In the genomic region with DNA sequence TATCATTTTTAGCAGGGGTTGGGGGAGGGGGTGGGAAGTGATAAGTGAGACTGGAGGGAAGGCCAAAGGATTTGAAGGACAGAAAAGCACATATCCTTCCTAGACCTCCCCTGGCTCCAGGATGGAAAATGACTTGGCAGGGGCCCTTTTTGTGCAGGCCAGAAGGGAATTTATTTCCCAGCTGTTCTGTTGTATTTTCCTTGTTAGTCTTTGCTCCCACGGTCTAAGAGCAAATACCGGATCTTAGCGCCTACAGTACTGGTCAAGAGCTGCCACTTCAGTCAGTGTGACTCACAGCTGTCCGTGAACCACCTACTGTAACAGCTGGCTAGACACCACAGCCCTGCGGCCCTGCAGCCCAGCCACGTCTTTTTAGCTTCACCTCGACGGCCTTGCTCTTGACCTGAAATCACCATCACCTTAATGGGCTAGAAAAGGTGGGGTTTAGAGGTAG, we compare ENCODE assay signal across 1 cellular context.
TF ChIP-seq lines count a peak whose summit lies in the region.

No MANE protein-coding gene starts in this region.

TF ChIP-seq in HepG2, 621 proteins besides CTCF, POLR2A, EP300 and RAD21 (continues in another document):
- TF ChIP-seq ZNF263 (CRISPR knock-in tag; IDR thresholded peaks at IDR 0.05) = no peak
- no peak for TF ChIP-seq ARNTL (CRISPR knock-in tag; IDR thresholded peaks at IDR 0.05)
- TF ChIP-seq ZFP36L2 (CRISPR knock-in tag; IDR thresholded peaks at IDR 0.05) = no peak
- no peak for TF ChIP-seq TOE1 (CRISPR knock-in tag; IDR thresholded peaks at IDR 0.05)
- TF ChIP-seq, protein P1, sequence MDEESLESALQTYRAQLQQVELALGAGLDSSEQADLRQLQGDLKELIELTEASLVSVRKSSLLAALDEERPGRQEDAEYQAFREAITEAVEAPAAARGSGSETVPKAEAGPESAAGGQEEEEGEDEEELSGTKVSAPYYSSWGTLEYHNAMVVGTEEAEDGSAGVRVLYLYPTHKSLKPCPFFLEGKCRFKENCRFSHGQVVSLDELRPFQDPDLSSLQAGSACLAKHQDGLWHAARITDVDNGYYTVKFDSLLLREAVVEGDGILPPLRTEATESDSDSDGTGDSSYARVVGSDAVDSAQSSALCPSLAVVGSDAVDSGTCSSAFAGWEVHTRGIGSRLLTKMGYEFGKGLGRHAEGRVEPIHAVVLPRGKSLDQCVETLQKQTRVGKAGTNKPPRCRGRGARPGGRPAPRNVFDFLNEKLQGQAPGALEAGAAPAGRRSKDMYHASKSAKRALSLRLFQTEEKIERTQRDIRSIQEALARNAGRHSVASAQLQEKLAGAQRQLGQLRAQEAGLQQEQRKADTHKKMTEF (CRISPR knock-in tag; IDR thresholded peaks at IDR 0.05) = peak; percentile 69; the same call in 1 of the 2 replicates
- TF ChIP-seq FOXA3 (CRISPR knock-in tag; IDR thresholded peaks at IDR 0.05) = peak; percentile 78
- TF ChIP-seq ZNF337 (CRISPR knock-in tag; IDR thresholded peaks at IDR 0.05; ENCODE audit: borderline replicate concordance, low read depth) = peak; percentile 83; the same call in 1 of the 2 replicates
- TF ChIP-seq, protein P2, sequence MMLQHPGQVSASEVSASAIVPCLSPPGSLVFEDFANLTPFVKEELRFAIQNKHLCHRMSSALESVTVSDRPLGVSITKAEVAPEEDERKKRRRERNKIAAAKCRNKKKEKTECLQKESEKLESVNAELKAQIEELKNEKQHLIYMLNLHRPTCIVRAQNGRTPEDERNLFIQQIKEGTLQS (CRISPR knock-in tag; IDR thresholded peaks at IDR 0.05) = peak; percentile 65
- TF ChIP-seq, protein P3, sequence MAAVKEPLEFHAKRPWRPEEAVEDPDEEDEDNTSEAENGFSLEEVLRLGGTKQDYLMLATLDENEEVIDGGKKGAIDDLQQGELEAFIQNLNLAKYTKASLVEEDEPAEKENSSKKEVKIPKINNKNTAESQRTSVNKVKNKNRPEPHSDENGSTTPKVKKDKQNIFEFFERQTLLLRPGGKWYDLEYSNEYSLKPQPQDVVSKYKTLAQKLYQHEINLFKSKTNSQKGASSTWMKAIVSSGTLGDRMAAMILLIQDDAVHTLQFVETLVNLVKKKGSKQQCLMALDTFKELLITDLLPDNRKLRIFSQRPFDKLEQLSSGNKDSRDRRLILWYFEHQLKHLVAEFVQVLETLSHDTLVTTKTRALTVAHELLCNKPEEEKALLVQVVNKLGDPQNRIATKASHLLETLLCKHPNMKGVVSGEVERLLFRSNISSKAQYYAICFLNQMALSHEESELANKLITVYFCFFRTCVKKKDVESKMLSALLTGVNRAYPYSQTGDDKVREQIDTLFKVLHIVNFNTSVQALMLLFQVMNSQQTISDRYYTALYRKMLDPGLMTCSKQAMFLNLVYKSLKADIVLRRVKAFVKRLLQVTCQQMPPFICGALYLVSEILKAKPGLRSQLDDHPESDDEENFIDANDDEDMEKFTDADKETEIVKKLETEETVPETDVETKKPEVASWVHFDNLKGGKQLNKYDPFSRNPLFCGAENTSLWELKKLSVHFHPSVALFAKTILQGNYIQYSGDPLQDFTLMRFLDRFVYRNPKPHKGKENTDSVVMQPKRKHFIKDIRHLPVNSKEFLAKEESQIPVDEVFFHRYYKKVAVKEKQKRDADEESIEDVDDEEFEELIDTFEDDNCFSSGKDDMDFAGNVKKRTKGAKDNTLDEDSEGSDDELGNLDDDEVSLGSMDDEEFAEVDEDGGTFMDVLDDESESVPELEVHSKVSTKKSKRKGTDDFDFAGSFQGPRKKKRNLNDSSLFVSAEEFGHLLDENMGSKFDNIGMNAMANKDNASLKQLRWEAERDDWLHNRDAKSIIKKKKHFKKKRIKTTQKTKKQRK (IDR thresholded peaks at IDR 0.05; ENCODE audit: low read length) = no peak
- TF ChIP-seq FOSL2 (CRISPR knock-in tag; IDR thresholded peaks at IDR 0.05) = peak; percentile 97
- peak; percentile 30; the same call in 1 of the 2 replicates for TF ChIP-seq GABPB1 (CRISPR knock-in tag; IDR thresholded peaks at IDR 0.05)
- 0 out of 2 replicates have a peak, but pooled peaks have one; percentile 54 for TF ChIP-seq KMT2B (CRISPR knock-in tag; IDR thresholded peaks at IDR 0.05)
- peak; percentile 61; the same call in 1 of the 2 replicates for TF ChIP-seq ZSCAN31 (CRISPR knock-in tag; IDR thresholded peaks at IDR 0.05; ENCODE audit: low read depth)
- TF ChIP-seq KLF16 (CRISPR knock-in tag; IDR thresholded peaks at IDR 0.05) = 0 out of 4 replicates have a peak, but pooled peaks of 1 of the 2 experiments have one; percentile 33
- TF ChIP-seq, protein P4, sequence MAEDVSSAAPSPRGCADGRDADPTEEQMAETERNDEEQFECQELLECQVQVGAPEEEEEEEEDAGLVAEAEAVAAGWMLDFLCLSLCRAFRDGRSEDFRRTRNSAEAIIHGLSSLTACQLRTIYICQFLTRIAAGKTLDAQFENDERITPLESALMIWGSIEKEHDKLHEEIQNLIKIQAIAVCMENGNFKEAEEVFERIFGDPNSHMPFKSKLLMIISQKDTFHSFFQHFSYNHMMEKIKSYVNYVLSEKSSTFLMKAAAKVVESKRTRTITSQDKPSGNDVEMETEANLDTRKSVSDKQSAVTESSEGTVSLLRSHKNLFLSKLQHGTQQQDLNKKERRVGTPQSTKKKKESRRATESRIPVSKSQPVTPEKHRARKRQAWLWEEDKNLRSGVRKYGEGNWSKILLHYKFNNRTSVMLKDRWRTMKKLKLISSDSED (CRISPR knock-in tag; IDR thresholded peaks at IDR 0.05) = no peak
- TF ChIP-seq, protein P5, sequence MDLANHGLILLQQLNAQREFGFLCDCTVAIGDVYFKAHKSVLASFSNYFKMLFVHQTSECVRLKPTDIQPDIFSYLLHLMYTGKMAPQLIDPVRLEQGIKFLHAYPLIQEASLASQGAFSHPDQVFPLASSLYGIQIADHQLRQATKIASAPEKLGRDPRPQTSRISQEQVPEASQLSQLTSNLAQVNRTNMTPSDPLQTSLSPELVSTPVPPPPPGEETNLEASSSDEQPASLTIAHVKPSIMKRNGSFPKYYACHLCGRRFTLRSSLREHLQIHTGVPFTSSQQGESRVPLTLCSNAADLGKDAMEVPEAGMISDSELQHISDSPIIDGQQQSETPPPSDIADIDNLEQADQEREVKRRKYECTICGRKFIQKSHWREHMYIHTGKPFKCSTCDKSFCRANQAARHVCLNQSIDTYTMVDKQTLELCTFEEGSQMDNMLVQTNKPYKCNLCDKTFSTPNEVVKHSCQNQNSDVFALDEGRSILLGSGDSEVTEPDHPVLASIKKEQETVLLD (CRISPR knock-in tag; IDR thresholded peaks at IDR 0.05; ENCODE audit: low read depth) = peak; percentile 61
- TF ChIP-seq, protein P6, sequence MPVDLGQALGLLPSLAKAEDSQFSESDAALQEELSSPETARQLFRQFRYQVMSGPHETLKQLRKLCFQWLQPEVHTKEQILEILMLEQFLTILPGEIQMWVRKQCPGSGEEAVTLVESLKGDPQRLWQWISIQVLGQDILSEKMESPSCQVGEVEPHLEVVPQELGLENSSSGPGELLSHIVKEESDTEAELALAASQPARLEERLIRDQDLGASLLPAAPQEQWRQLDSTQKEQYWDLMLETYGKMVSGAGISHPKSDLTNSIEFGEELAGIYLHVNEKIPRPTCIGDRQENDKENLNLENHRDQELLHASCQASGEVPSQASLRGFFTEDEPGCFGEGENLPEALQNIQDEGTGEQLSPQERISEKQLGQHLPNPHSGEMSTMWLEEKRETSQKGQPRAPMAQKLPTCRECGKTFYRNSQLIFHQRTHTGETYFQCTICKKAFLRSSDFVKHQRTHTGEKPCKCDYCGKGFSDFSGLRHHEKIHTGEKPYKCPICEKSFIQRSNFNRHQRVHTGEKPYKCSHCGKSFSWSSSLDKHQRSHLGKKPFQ (CRISPR knock-in tag; IDR thresholded peaks at IDR 0.05; ENCODE audit: insufficient replicate concordance) = peak; percentile 58
- TF ChIP-seq ZNF7 (CRISPR knock-in tag; IDR thresholded peaks at IDR 0.05) = no peak
- TF ChIP-seq MEIS1 (CRISPR knock-in tag; IDR thresholded peaks at IDR 0.05; ENCODE audit: borderline replicate concordance) = peak; percentile 32; the same call in 1 of the 2 replicates
- TF ChIP-seq ZNF878 (CRISPR knock-in tag; IDR thresholded peaks at IDR 0.05) = no peak
- TF ChIP-seq, protein P7, sequence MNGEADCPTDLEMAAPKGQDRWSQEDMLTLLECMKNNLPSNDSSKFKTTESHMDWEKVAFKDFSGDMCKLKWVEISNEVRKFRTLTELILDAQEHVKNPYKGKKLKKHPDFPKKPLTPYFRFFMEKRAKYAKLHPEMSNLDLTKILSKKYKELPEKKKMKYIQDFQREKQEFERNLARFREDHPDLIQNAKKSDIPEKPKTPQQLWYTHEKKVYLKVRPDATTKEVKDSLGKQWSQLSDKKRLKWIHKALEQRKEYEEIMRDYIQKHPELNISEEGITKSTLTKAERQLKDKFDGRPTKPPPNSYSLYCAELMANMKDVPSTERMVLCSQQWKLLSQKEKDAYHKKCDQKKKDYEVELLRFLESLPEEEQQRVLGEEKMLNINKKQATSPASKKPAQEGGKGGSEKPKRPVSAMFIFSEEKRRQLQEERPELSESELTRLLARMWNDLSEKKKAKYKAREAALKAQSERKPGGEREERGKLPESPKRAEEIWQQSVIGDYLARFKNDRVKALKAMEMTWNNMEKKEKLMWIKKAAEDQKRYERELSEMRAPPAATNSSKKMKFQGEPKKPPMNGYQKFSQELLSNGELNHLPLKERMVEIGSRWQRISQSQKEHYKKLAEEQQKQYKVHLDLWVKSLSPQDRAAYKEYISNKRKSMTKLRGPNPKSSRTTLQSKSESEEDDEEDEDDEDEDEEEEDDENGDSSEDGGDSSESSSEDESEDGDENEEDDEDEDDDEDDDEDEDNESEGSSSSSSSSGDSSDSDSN (CRISPR knock-in tag; IDR thresholded peaks at IDR 0.05) = peak; percentile 66
- TF ChIP-seq SKI (IDR thresholded peaks at IDR 0.05; ENCODE audit: partially characterized antibody) = peak; percentile 93
- peak; percentile 49; the same call in 1 of the 2 replicates for TF ChIP-seq HNF4G (IDR thresholded peaks at IDR 0.05; ENCODE audit: borderline replicate concordance, low read depth, low read length)
- peak; percentile 62; the same call in 1 of the 2 replicates for TF ChIP-seq HNF4G (CRISPR knock-in tag; IDR thresholded peaks at IDR 0.05; ENCODE audit: borderline replicate concordance, low read depth)
- TF ChIP-seq, protein P8, sequence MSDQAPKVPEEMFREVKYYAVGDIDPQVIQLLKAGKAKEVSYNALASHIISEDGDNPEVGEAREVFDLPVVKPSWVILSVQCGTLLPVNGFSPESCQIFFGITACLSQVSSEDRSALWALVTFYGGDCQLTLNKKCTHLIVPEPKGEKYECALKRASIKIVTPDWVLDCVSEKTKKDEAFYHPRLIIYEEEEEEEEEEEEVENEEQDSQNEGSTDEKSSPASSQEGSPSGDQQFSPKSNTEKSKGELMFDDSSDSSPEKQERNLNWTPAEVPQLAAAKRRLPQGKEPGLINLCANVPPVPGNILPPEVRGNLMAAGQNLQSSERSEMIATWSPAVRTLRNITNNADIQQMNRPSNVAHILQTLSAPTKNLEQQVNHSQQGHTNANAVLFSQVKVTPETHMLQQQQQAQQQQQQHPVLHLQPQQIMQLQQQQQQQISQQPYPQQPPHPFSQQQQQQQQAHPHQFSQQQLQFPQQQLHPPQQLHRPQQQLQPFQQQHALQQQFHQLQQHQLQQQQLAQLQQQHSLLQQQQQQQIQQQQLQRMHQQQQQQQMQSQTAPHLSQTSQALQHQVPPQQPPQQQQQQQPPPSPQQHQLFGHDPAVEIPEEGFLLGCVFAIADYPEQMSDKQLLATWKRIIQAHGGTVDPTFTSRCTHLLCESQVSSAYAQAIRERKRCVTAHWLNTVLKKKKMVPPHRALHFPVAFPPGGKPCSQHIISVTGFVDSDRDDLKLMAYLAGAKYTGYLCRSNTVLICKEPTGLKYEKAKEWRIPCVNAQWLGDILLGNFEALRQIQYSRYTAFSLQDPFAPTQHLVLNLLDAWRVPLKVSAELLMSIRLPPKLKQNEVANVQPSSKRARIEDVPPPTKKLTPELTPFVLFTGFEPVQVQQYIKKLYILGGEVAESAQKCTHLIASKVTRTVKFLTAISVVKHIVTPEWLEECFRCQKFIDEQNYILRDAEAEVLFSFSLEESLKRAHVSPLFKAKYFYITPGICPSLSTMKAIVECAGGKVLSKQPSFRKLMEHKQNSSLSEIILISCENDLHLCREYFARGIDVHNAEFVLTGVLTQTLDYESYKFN (CRISPR knock-in tag; conservative IDR thresholded peaks at IDR 0.05) = peak; percentile 84
- no peak for TF ChIP-seq ZNF10 (CRISPR knock-in tag; IDR thresholded peaks at IDR 0.05; ENCODE audit: borderline replicate concordance, low read depth)
- TF ChIP-seq ZNF746 (CRISPR knock-in tag; IDR thresholded peaks at IDR 0.05) = no peak
- TF ChIP-seq, protein P9, sequence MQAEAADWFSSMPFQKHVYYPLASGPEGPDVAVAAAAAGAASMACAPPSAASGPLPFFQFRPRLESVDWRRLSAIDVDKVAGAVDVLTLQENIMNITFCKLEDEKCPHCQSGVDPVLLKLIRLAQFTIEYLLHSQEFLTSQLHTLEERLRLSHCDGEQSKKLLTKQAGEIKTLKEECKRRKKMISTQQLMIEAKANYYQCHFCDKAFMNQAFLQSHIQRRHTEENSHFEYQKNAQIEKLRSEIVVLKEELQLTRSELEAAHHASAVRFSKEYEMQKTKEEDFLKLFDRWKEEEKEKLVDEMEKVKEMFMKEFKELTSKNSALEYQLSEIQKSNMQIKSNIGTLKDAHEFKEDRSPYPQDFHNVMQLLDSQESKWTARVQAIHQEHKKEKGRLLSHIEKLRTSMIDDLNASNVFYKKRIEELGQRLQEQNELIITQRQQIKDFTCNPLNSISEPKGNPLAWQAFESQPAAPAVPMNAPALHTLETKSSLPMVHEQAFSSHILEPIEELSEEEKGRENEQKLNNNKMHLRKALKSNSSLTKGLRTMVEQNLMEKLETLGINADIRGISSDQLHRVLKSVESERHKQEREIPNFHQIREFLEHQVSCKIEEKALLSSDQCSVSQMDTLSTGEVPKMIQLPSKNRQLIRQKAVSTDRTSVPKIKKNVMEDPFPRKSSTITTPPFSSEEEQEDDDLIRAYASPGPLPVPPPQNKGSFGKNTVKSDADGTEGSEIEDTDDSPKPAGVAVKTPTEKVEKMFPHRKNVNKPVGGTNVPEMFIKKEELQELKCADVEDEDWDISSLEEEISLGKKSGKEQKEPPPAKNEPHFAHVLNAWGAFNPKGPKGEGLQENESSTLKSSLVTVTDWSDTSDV (CRISPR knock-in tag; IDR thresholded peaks at IDR 0.05) = no peak
- TF ChIP-seq MAFK (conservative IDR thresholded peaks at IDR 0.05 in 1 of 2, IDR thresholded peaks at IDR 0.05 in 1 of 2; ENCODE audit: low read length in 2 of 2) = no peak; a peak in 1 of 4 replicates
- TF ChIP-seq PHF20 (CRISPR knock-in tag; IDR thresholded peaks at IDR 0.05) = no peak
- peak; percentile 57; the same call in 1 of the 2 replicates for TF ChIP-seq MIER3 (CRISPR knock-in tag; IDR thresholded peaks at IDR 0.05; ENCODE audit: borderline replicate concordance)
- TF ChIP-seq BCL6 (CRISPR knock-in tag; IDR thresholded peaks at IDR 0.05) = peak; percentile 71; the same call in 1 of the 2 replicates
- no peak for TF ChIP-seq PCBP2 (optimal IDR thresholded peaks at IDR 0.05; ENCODE audit: low read depth, low read length, poor library complexity, severe bottlenecking)
- no peak for TF ChIP-seq FOXP1 (IDR thresholded peaks at IDR 0.05)
- peak; percentile 71 for TF ChIP-seq FOXP1 (CRISPR knock-in tag; IDR thresholded peaks at IDR 0.05)
